Comparison of ENCODE assay signal across 21 cellular contexts in genomic region chr1:174777262-174777661, GRCh38.
"Had no signal": no experiment of that assay in that cellular context is flagged by ENCODE, and none has a peak within 500 bp of the region (broad histone marks: within the 10 kb centered on the region; RNA-seq: fewer than 3 reads in every experiment).

No MANE protein-coding gene starts in this region.

- H3K4me3 Mint-ChIP-seq: activated CD4-positive, alpha-beta memory T cell treated with anti-CD3 and anti-CD28 coated beads, Interleukin-2, amount 10 ng/mL, durations not matched to agents 7 days and 5 days; activated naive CD4-positive, alpha-beta T cell treated with anti-CD3 and anti-CD28 coated beads, Interleukin-2, amount 10 ng/mL, durations not matched to agents 7 days and 5 days; activated naive CD8-positive, alpha-beta T cell treated with anti-CD3 and anti-CD28 coated beads for 36 hours; T-helper 17 cell had no signal

- H3K36me3 Mint-ChIP-seq: activated naive CD4-positive, alpha-beta T cell treated with anti-CD3 and anti-CD28 coated beads, Interleukin-2, amount 10 ng/mL, durations not matched to agents 7 days and 5 days had no signal

- H3K27ac ChIP-seq: coronary artery had no signal

- H3K27me3 Mint-ChIP-seq: activated CD4-positive, alpha-beta memory T cell treated with anti-CD3 and anti-CD28 coated beads, Interleukin-2, amount 10 ng/mL, durations not matched to agents 7 days and 5 days; activated naive CD4-positive, alpha-beta T cell treated with anti-CD3 and anti-CD28 coated beads, Interleukin-2, amount 10 ng/mL, durations not matched to agents 7 days and 5 days; activated naive CD8-positive, alpha-beta T cell treated with anti-CD3 and anti-CD28 coated beads for 36 hours; T-helper 17 cell had no signal

- H3K9me3 Mint-ChIP-seq: activated CD4-positive, alpha-beta memory T cell treated with anti-CD3 and anti-CD28 coated beads, Interleukin-2, amount 10 ng/mL, durations not matched to agents 7 days and 5 days; activated naive CD4-positive, alpha-beta T cell treated with anti-CD3 and anti-CD28 coated beads, Interleukin-2, amount 10 ng/mL, durations not matched to agents 7 days and 5 days; activated naive CD8-positive, alpha-beta T cell treated with anti-CD3 and anti-CD28 coated beads for 36 hours; activated T-helper 2 cell treated with anti-CD3 and anti-CD28 coated beads, Interferon-gamma antibody, Interleukin-2, Interleukin-4, amounts not matched to agents 10 μg/mL and 5 μg/mL and 100 μg/mL, durations not matched to agents 14 hours and 24 hours and 36 hours had no signal

- H3K27ac Mint-ChIP-seq: activated CD4-positive, alpha-beta memory T cell treated with anti-CD3 and anti-CD28 coated beads, Interleukin-2, amount 10 ng/mL, durations not matched to agents 7 days and 5 days; activated naive CD8-positive, alpha-beta T cell treated with anti-CD3 and anti-CD28 coated beads for 36 hours; activated T-helper 2 cell treated with anti-CD3 and anti-CD28 coated beads, Interferon-gamma antibody, Interleukin-2, Interleukin-4, amounts not matched to agents 10 μg/mL and 5 μg/mL and 100 μg/mL, durations not matched to agents 14 hours and 24 hours and 36 hours; T-helper 17 cell had no signal

- H3K4me3 ChIP-seq: coronary artery had no signal

- H3K4me1 Mint-ChIP-seq: activated CD4-positive, alpha-beta memory T cell treated with anti-CD3 and anti-CD28 coated beads, Interleukin-2, amount 10 ng/mL, durations not matched to agents 7 days and 5 days had no signal

- ATAC-seq: PC-3, T-helper 17 cell had no signal

- DNase-seq: activated CD4-positive, alpha-beta memory T cell treated with anti-CD3 and anti-CD28 coated beads, Interleukin-2, amount 10 ng/mL, durations not matched to agents 7 days and 5 days; activated CD4-positive, alpha-beta T cell treated with anti-CD3 and anti-CD28 coated beads, Interleukin-2, amount 50 U/mL, for 1 hour; activated CD4-positive, CD25-positive, alpha-beta regulatory T cell; activated gamma-delta T cell treated with Interleukin-2 at 50 U/mL for 16 hours; activated naive CD4-positive, alpha-beta T cell treated with anti-CD3 and anti-CD28 coated beads, Interleukin-2, amount 10 ng/mL, durations not matched to agents 7 days and 5 days; activated naive CD8-positive, alpha-beta T cell treated with anti-CD3 and anti-CD28 coated beads for 36 hours; activated T-cell treated with anti-CD3 and anti-CD28 coated beads for 4 hours; activated T-cell treated with anti-CD3 and anti-CD28 coated beads, Interleukin-2, amount 50 U/mL, for 48 hours; NCI-H1092; NCI-H1417; NCI-H1930; NCI-H345; NCI-H510A; NCI-H526 treated with DMSO at 0.1 percent for 48 hours; NK-92 treated with Interleukin-12 subunit alpha and Interleukin-12 subunit beta, amount 100 ng/mL, for 24 hours; PC-3; SIG-M5; T-helper 17 cell; T-helper 9 cell had no signal
